8 cellular contexts compared by ENCODE assay signal in the genomic region with DNA sequence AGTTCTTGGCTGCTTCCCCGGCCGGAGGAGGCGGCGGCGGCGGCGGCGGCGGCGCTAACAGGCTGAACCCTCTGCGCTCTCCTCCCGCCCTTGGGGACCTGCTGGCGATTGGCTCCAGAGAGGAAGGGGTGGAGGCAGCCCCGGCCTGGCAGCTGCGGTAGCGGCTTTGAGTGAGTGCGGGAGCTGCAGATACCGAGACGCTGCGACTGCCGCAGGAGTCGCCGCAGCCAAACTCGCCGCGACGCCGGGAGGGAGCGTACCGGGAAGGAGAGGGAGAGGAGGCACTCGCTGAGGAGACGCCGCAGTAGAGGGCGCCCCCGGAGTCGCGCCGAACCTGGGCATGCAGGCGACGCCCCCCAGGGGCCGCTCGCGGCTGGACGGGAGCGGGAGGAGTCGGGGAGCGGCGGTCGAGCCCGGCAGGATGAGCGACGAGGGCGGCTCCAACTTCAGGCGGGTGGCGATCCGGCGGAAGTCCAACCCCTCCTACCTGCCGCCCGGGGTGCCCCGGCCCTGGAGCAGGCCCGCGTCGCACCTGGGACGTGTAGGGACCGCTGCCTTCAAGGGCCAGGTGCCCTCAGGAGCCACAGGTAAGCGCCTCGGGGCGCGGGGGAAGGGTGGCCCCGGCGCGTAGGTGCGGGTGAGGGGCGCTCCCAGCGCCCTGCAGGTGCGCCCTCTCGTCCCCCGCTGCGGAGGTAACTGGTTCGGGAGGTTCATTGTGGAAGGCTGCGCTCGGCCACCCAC. TPM values are rescaled to one million over a fixed set of nuclear protein-coding genes. Genes with fewer than 3 reads are reported as not detected.
DNase-seq lines count a peak whose midpoint lies in the region; ATAC-seq and TF ChIP-seq lines count a peak whose summit lies in the region.

A gene (plus strand): TSS at position 186 of the 741 bp plus-strand sequence.

- peak within 1 kb of the TSS; percentile 88 to 90 for H3K27ac ChIP-seq in breast epithelium

- TF ChIP-seq CTCF in breast epithelium (IDR thresholded peaks at IDR 0.05): peak in 1 of 3 donors; percentile 23
- TF ChIP-seq CTCF in retinal pigment epithelial cell (conservative IDR thresholded peaks at IDR 0.05; ENCODE audit: low read depth, low read length): peak; percentile 54

- TF ChIP-seq POLR2A in breast epithelium (IDR thresholded peaks at IDR 0.05): no peak

- no peaks in the 10 kb centered on the region for H3K27me3 ChIP-seq in breast epithelium

- H3K36me3 ChIP-seq in breast epithelium: no peaks in the 10 kb centered on the region

- intact Hi-C loops in breast epithelium (cut with DNase I; ENCODE audit: low total_unique reads): no loop called here

- no peaks in the 10 kb centered on the region for H3K4me1 ChIP-seq in breast epithelium

- peak within 1 kb of the TSS; percentile 73 to 78 (median 76) for H3K4me3 ChIP-seq in breast epithelium
- H3K4me3 ChIP-seq in iPS-11a (ENCODE audit: low read depth, low read length): peak within 1 kb of the TSS; percentile 97
- peak within 1 kb of the TSS; percentile 74 for H3K4me3 ChIP-seq in retinal pigment epithelial cell (ENCODE audit: low read length)

- DNase-seq in A172 (ENCODE audit: low spot score): peak; percentile 66
- peak; percentile 87 for DNase-seq in NCI-H1436 (lab: John Stamatoyannopoulos, UW)
- DNase-seq in T follicular helper cell (ENCODE audit: low read depth): peak; percentile 19
- peak; percentile 81 to 88 for DNase-seq in breast epithelium (ENCODE audit: low spot score in 2 of 2)
- peak; percentile 47 for DNase-seq in retinal pigment epithelial cell (ENCODE audit: low read depth)

- H3K9me3 ChIP-seq in breast epithelium: no peaks in the 10 kb centered on the region

- peak; percentile 90 for ATAC-seq in GM18502 (IDR thresholded peaks at IDR 0.05; ENCODE audit: poor library complexity, unreplicated experiment)
- peak; percentile 88 for ATAC-seq in HG02885 (IDR thresholded peaks at IDR 0.05; ENCODE audit: poor library complexity, unreplicated experiment)

RNA-seq across cellular contexts. Expression of the gene that starts here (rescaled TPM):
- total RNA-seq in A172 (2014; rRNA removed; shearing (Covaris generic)): 0.69 and 2.3 TPM in 2 replicates
- total RNA-seq in breast epithelium: 10 to 100 TPM; 50.5 to 57.8 (median 56.3) TPM

Comparison
In these comparisons a context has a peak if more than half of its experiments do, and no peak if none do; other contexts are left out.
1. Peak in every context shown above with its lines: DNase-seq, ATAC-seq, H3K4me3 ChIP-seq and H3K27ac ChIP-seq.
2. RNA of the gene that starts here (total RNA-seq): 50.5 to 57.8 TPM in breast epithelium; 0.69 to 2.3 TPM in A172; every median in the first group is over 10 times any median in the second.
3. DNase-seq: peak in every context shown above with its lines; median percentile 87 in NCI-H1436; 84 in breast epithelium; 66 in A172; 47 in retinal pigment epithelial cell; 19 in T follicular helper cell.